ENCODE assay signal across 2 cellular contexts in the genomic region with DNA sequence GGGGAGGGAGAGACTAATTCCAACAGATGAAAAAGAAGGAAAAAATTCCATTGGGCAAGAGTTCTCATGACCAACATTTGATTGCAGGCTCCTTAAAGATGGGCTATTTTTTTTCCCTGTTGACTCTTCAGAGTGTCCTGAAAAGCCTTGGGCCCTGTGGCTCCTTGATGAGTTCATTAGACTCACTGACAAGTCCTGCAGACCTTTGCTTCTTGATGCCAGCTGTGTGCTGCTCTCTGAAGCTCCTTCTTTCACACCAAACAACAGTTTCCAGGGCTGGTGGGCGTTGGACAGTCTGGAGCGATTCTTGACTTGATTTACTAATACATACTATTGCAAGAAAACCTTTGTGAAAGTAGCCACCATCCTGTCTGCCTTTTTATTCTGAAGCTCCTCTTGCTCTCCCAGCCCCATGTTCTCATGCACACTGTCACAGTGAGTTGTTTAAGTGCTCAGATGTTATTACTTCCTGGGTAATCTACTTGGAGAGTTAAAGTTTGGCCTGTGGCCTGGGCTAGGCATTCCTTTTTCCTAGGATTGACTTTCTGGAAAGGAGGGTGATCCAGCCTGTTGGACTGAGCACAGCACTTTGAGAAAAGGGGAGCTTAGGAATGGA.
TF ChIP-seq lines count a peak whose summit lies in the region.

No MANE protein-coding gene starts in this region.

TF ChIP-seq in GM12891, 5 proteins besides CTCF, POLR2A, EP300 and RAD21:
- TF ChIP-seq POLR2AphosphoS5 (IDR thresholded peaks at IDR 0.05; ENCODE audit: low read depth, low read length) (no peak), SPI1 (IDR thresholded peaks at IDR 0.05; ENCODE audit: low read depth, low read length) (no peak), PAX5 (IDR thresholded peaks at IDR 0.05; ENCODE audit: insufficient read depth, low read length, severe bottlenecking) (no peak), POU2F2 (IDR thresholded peaks at IDR 0.05; ENCODE audit: low read depth, low read length) (no peak), TAF1 (IDR thresholded peaks at IDR 0.05; ENCODE audit: low read depth, low read length) (no peak; the same call in 1 of the 2 replicates)
TF ChIP-seq in GM12891: peak in this region for 0.

TF ChIP-seq in H1, 55 proteins besides CTCF, POLR2A, EP300 and RAD21:
- TF ChIP-seq KDM4A (IDR thresholded peaks at IDR 0.05; ENCODE audit: low read depth, low read length, severe bottlenecking) (no peak), CEBPB (IDR thresholded peaks at IDR 0.05; ENCODE audit: low read depth, low read length) (no peak), SAP30 (IDR thresholded peaks at IDR 0.05; ENCODE audit: insufficient read depth, insufficient replicate concordance, low read length) (no peak), POU5F1 (IDR thresholded peaks at IDR 0.05; ENCODE audit: low read depth, low read length) (no peak), SUZ12 (IDR thresholded peaks at IDR 0.05; ENCODE audit: low read length) (no peak), BACH1 (IDR thresholded peaks at IDR 0.05; ENCODE audit: low read length) (no peak), FOSL1 (IDR thresholded peaks at IDR 0.05; ENCODE audit: insufficient read depth, low read depth, low read length) (no peak), ASH2L (IDR thresholded peaks at IDR 0.05; ENCODE audit: low read length) (no peak), JUND (IDR thresholded peaks at IDR 0.05; ENCODE audit: low read length) (no peak), CHD1 (IDR thresholded peaks at IDR 0.05; ENCODE audit: low read depth, low read length) (no peak), RNF2 (IDR thresholded peaks at IDR 0.05; ENCODE audit: borderline replicate concordance, low read depth, low read length, missing control alignments, poor library complexity, severe bottlenecking) (no peak), ZNF274 (IDR thresholded peaks at IDR 0.05; ENCODE audit: borderline replicate concordance, extremely low read depth, low read length) (no peak), CBX8 (IDR thresholded peaks at IDR 0.05; ENCODE audit: borderline replicate concordance, low read depth, low read length) (no peak), SIN3A (conservative IDR thresholded peaks at IDR 0.05 in 1 of 2, IDR thresholded peaks at IDR 0.05 in 1 of 2; ENCODE audit: low read depth in 1 of 2, low read length in 2 of 2) (no peak), MAFK (IDR thresholded peaks at IDR 0.05; ENCODE audit: low read depth, low read length) (no peak), HDAC2 (IDR thresholded peaks at IDR 0.05; ENCODE audit: borderline replicate concordance in 1 of 2, low read depth in 2 of 2, low read length in 2 of 2) (no peak), RFX5 (IDR thresholded peaks at IDR 0.05; ENCODE audit: borderline replicate concordance, low read depth, low read length) (no peak), RXRA (IDR thresholded peaks at IDR 0.05; ENCODE audit: insufficient read depth, low read depth, low read length) (no peak)
- TF ChIP-seq, protein P1, sequence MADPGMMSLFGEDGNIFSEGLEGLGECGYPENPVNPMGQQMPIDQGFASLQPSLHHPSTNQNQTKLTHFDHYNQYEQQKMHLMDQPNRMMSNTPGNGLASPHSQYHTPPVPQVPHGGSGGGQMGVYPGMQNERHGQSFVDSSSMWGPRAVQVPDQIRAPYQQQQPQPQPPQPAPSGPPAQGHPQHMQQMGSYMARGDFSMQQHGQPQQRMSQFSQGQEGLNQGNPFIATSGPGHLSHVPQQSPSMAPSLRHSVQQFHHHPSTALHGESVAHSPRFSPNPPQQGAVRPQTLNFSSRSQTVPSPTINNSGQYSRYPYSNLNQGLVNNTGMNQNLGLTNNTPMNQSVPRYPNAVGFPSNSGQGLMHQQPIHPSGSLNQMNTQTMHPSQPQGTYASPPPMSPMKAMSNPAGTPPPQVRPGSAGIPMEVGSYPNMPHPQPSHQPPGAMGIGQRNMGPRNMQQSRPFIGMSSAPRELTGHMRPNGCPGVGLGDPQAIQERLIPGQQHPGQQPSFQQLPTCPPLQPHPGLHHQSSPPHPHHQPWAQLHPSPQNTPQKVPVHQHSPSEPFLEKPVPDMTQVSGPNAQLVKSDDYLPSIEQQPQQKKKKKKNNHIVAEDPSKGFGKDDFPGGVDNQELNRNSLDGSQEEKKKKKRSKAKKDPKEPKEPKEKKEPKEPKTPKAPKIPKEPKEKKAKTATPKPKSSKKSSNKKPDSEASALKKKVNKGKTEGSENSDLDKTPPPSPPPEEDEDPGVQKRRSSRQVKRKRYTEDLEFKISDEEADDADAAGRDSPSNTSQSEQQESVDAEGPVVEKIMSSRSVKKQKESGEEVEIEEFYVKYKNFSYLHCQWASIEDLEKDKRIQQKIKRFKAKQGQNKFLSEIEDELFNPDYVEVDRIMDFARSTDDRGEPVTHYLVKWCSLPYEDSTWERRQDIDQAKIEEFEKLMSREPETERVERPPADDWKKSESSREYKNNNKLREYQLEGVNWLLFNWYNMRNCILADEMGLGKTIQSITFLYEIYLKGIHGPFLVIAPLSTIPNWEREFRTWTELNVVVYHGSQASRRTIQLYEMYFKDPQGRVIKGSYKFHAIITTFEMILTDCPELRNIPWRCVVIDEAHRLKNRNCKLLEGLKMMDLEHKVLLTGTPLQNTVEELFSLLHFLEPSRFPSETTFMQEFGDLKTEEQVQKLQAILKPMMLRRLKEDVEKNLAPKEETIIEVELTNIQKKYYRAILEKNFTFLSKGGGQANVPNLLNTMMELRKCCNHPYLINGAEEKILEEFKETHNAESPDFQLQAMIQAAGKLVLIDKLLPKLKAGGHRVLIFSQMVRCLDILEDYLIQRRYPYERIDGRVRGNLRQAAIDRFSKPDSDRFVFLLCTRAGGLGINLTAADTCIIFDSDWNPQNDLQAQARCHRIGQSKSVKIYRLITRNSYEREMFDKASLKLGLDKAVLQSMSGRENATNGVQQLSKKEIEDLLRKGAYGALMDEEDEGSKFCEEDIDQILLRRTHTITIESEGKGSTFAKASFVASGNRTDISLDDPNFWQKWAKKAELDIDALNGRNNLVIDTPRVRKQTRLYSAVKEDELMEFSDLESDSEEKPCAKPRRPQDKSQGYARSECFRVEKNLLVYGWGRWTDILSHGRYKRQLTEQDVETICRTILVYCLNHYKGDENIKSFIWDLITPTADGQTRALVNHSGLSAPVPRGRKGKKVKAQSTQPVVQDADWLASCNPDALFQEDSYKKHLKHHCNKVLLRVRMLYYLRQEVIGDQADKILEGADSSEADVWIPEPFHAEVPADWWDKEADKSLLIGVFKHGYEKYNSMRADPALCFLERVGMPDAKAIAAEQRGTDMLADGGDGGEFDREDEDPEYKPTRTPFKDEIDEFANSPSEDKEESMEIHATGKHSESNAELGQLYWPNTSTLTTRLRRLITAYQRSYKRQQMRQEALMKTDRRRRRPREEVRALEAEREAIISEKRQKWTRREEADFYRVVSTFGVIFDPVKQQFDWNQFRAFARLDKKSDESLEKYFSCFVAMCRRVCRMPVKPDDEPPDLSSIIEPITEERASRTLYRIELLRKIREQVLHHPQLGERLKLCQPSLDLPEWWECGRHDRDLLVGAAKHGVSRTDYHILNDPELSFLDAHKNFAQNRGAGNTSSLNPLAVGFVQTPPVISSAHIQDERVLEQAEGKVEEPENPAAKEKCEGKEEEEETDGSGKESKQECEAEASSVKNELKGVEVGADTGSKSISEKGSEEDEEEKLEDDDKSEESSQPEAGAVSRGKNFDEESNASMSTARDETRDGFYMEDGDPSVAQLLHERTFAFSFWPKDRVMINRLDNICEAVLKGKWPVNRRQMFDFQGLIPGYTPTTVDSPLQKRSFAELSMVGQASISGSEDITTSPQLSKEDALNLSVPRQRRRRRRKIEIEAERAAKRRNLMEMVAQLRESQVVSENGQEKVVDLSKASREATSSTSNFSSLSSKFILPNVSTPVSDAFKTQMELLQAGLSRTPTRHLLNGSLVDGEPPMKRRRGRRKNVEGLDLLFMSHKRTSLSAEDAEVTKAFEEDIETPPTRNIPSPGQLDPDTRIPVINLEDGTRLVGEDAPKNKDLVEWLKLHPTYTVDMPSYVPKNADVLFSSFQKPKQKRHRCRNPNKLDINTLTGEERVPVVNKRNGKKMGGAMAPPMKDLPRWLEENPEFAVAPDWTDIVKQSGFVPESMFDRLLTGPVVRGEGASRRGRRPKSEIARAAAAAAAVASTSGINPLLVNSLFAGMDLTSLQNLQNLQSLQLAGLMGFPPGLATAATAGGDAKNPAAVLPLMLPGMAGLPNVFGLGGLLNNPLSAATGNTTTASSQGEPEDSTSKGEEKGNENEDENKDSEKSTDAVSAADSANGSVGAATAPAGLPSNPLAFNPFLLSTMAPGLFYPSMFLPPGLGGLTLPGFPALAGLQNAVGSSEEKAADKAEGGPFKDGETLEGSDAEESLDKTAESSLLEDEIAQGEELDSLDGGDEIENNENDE (IDR thresholded peaks at IDR 0.05; ENCODE audit: insufficient replicate concordance, low read length), result no peak
TF ChIP-seq in H1: peak in this region for 0.
